16 cellular contexts compared by ENCODE assay signal in genomic region chr19:23528376-23528775, GRCh38.
DNase-seq lines count a peak whose midpoint lies in the region; ATAC-seq, FAIRE-seq and TF ChIP-seq lines count a peak whose summit lies in the region.
"Had no signal": no experiment of that assay in that cellular context is flagged by ENCODE, and none has a peak within 500 bp of the region (broad histone marks: within the 10 kb centered on the region; RNA-seq: fewer than 3 reads in every experiment).

No MANE protein-coding gene starts in this region.

- no peak for TF ChIP-seq RAD21 in GM12878 (IDR thresholded peaks at IDR 0.05; ENCODE audit: insufficient read depth, low read depth, low read length)

- H3K4me1 ChIP-seq in PC-3 (ENCODE audit: insufficient read depth, low read length) (peaks cover 8% of the 10 kb centered on the region; the same call in 1 of the 2 replicates), GM12878 (ENCODE audit: control insufficient read depth, insufficient read depth, low read length) (no peaks in the 10 kb centered on the region), mucosa of descending colon (ENCODE audit: low read depth) (peaks cover 15% of the 10 kb centered on the region), vagina (no peaks in the 10 kb centered on the region), prostate gland (replicated peaks) (no peaks in the 10 kb centered on the region)

- H3K27ac ChIP-seq in PC-3 (ENCODE audit: low read length) = peak overlapping the region; percentile 60
- no peak overlapping the region for H3K27ac ChIP-seq in GM12878 (ENCODE audit: control insufficient read depth, insufficient read depth)
- no peak overlapping the region for H3K27ac ChIP-seq in vagina
- H3K27ac ChIP-seq in prostate gland = no peak overlapping the region

- H3K27me3 ChIP-seq in PC-3 (ENCODE audit: low read length) (no peaks in the 10 kb centered on the region), GM12878 (replicated peaks in 1 of 2; ENCODE audit: control insufficient read depth in 2 of 2, insufficient read depth in 2 of 2, low read length in 1 of 2) (no peaks in the 10 kb centered on the region), vagina (no peaks in the 10 kb centered on the region), prostate gland (replicated peaks; ENCODE audit: insufficient read depth) (no peaks in the 10 kb centered on the region)

- RAD21 ChIA-PET in GM12878 (lab: Charles Lee; ENCODE audit: unreplicated experiment) = no interaction called here

- peaks cover 9% of the 10 kb centered on the region; the same call in 1 of the 2 replicates for H3K36me3 ChIP-seq in PC-3 (ENCODE audit: low read depth, low read length)
- H3K36me3 ChIP-seq in GM12878 (ENCODE audit: control insufficient read depth in 2 of 2, insufficient read depth in 2 of 2, low read length in 1 of 2) = no peaks in the 10 kb centered on the region
- H3K36me3 ChIP-seq in mucosa of descending colon (ENCODE audit: low read depth) = no peaks in the 10 kb centered on the region
- H3K36me3 ChIP-seq in vagina = no peaks in the 10 kb centered on the region
- no peaks in the 10 kb centered on the region for H3K36me3 ChIP-seq in prostate gland

- H3K4me3 ChIP-seq in PC-3 (ENCODE audit: low read length) = no peak overlapping the region
- H3K4me3 ChIP-seq in GM12878 = no peak overlapping the region
- H3K4me3 ChIP-seq in mucosa of descending colon = no peak overlapping the region
- H3K4me3 ChIP-seq in vagina = no peak overlapping the region
- H3K4me3 ChIP-seq in prostate gland = no peak overlapping the region
- H3K4me3 ChIP-seq: GM23338 had no signal

- H3K9ac ChIP-seq in PC-3 (ENCODE audit: low read length) (no peak overlapping the region), GM12878 (ENCODE audit: control insufficient read depth, insufficient read depth, low read length) (no peak overlapping the region)

- no peaks in the 10 kb centered on the region for H3K79me2 ChIP-seq in PC-3 (ENCODE audit: low read length)
- no peaks in the 10 kb centered on the region for H3K79me2 ChIP-seq in GM12878 (ENCODE audit: control insufficient read depth, insufficient read depth, low read length)

- in situ Hi-C loops in GM12878 (cut with MboI) = no loop called here

- peak; percentile 70 for DNase-seq in HT1080 (ENCODE audit: low read depth)
- peak; percentile 86 for DNase-seq in PC-3
- DNase-seq in GM12878 (ENCODE audit: low read depth, low spot score) = no peak
- DNase-seq in mucosa of descending colon = no peak
- DNase-seq in NCI-H345 treated with DMSO at 0.1 percent for 48 hours (lab: John Stamatoyannopoulos, UW; ENCODE audit: unreplicated experiment) = no peak
- DNase-seq in vagina (ENCODE audit: extremely low spot score in 2 of 2) = no peak
- DNase-seq in prostate gland (ENCODE audit: low spot score) = no peak
- DNase-seq: GDM1, NCI-H1105, NCI-H2081, NCI-H510A treated with DMSO at 0.1 percent for 48 hours, NCI-H774, Right ventricle myocardium superior had no signal

- FAIRE-seq in GM12878 (lab: Jason Lieb, UNC) = no peak
- FAIRE-seq: GM19239 had no signal

- CTCF ChIA-PET in PC-3 (lab: Charles Lee) (no interaction called here), GM12878 (lab: Yijun Ruan, JAX) (no interaction called here)

- SMC1A ChIA-PET in GM12878 (lab: Charles Lee; ENCODE audit: uncharacterized antibody, unreplicated experiment) = interaction anchor here (1.0 kb wide), 1 partner anchor 25 kb away, joined by 3 read pairs; no protein-coding TSS in a partner anchor

- BruUV-seq in PC-3 (replicated peaks; lab: Mats Ljungman, UMichigan) (no TSS peak), GM12878 (replicated peaks; lab: Mats Ljungman, UMichigan) (no TSS peak)

- no peaks in the 10 kb centered on the region for H4K20me1 ChIP-seq in PC-3 (ENCODE audit: low read length)
- no peaks in the 10 kb centered on the region for H4K20me1 ChIP-seq in GM12878 (ENCODE audit: control insufficient read depth, insufficient read depth)

- no peak overlapping the region for H3K4me2 ChIP-seq in PC-3 (ENCODE audit: low read length)
- H3K4me2 ChIP-seq in GM12878 (ENCODE audit: control insufficient read depth, insufficient read depth) = no peak overlapping the region
- H3K4me2 ChIP-seq: GM23338 had no signal

- TF ChIP-seq EP300 in GM12878 (IDR thresholded peaks at IDR 0.05; ENCODE audit: borderline replicate concordance in 1 of 2, control insufficient read depth in 1 of 2, low read depth in 2 of 2, low read length in 2 of 2) = no peak

- TF ChIP-seq CTCF in PC-3 (conservative IDR thresholded peaks at IDR 0.05; ENCODE audit: low read depth, low read length) = no peak
- TF ChIP-seq CTCF in GM12878 (IDR thresholded peaks at IDR 0.05 in 2 of 3, conservative IDR thresholded peaks at IDR 0.05 in 1 of 3; ENCODE audit: control insufficient read depth in 2 of 3, extremely low read depth in 1 of 3, insufficient read depth in 1 of 3, low read depth in 3 of 3, low read length in 3 of 3) = no peak
- TF ChIP-seq CTCF in mucosa of descending colon (IDR thresholded peaks at IDR 0.05) = no peak
- no peak for TF ChIP-seq CTCF in vagina (IDR thresholded peaks at IDR 0.05)
- TF ChIP-seq CTCF in prostate gland (IDR thresholded peaks at IDR 0.05) = no peak

- ATAC-seq in PC-3 (peak; percentile 71), GM12878 (peak; percentile 27; the same call in 2 of the 3 replicates), mucosa of descending colon (peak; percentile 66)
- ATAC-seq: GM23338, HCT116 had no signal

- H2AFZ ChIP-seq in PC-3 (ENCODE audit: low read length) = no peak overlapping the region
- H2AFZ ChIP-seq in GM12878 (ENCODE audit: control insufficient read depth, low read depth, low read length) = no peak overlapping the region
- H2AFZ ChIP-seq: GM23338 had no signal

- no peaks in the 10 kb centered on the region for H3F3A ChIP-seq in PC-3 (ENCODE audit: low read length, unreplicated experiment)

- intact Hi-C loops in PC-3 (cut with micrococcal nuclease) = no loop called here
- intact Hi-C loops in GM12878 (cut with micrococcal nuclease; ENCODE audit: unreplicated experiment) = no loop called here
- intact Hi-C loops in mucosa of descending colon (cut with DNase I, micrococcal nuclease) = no loop called here
- intact Hi-C loops in vagina (cut with DNase I) = no loop called here
- intact Hi-C loops in prostate gland (cut with DNase I) = no loop called here

- H3K9me3 ChIP-seq in PC-3 (ENCODE audit: low read length) (peaks cover 12% of the 10 kb centered on the region; the same call in 1 of the 2 replicates), GM12878 (replicated peaks; ENCODE audit: control insufficient read depth, insufficient read depth, low read length) (no peaks in the 10 kb centered on the region; the same call in 2 of the 3 replicates), mucosa of descending colon (peaks cover 37% of the 10 kb centered on the region), vagina (no peaks in the 10 kb centered on the region), prostate gland (no peaks in the 10 kb centered on the region)

- H3K9me2 ChIP-seq in PC-3 (replicated peaks; ENCODE audit: low read length) = no peaks in the 10 kb centered on the region

- POLR2A ChIA-PET in PC-3 (lab: Charles Lee; ENCODE audit: unreplicated experiment) = interaction anchor here (0.6 kb wide), 1 partner anchor 27 kb away, joined by 4 read pairs; no protein-coding TSS in a partner anchor
- POLR2A ChIA-PET in GM12878 (lab: Charles Lee) = interaction anchor here (0.6 kb wide), 1 partner anchor 272 kb away, joined by 6 read pairs; no protein-coding TSS in a partner anchor

- no peak for TF ChIP-seq POLR2A in GM12878 (IDR thresholded peaks at IDR 0.05; ENCODE audit: low read depth, low read length)
- TF ChIP-seq POLR2A in vagina (IDR thresholded peaks at IDR 0.05) = no peak
- no peak for TF ChIP-seq POLR2A in prostate gland (IDR thresholded peaks at IDR 0.05)

TF ChIP-seq in GM12878, 131 proteins besides CTCF, POLR2A, EP300 and RAD21 (continues in another document):
- TF ChIP-seq TCF3 (IDR thresholded peaks at IDR 0.05; ENCODE audit: borderline replicate concordance, insufficient read depth, low read depth, low read length) (no peak), TBL1XR1 (IDR thresholded peaks at IDR 0.05; ENCODE audit: low read depth, low read length) (no peak), HSF1 (IDR thresholded peaks at IDR 0.05; ENCODE audit: low read depth, low read length) (no peak), DPF2 (IDR thresholded peaks at IDR 0.05) (no peak), E2F4 (IDR thresholded peaks at IDR 0.05; ENCODE audit: low read depth, low read length) (no peak), SMAD1 (IDR thresholded peaks at IDR 0.05; ENCODE audit: low read depth, partially characterized antibody) (no peak), IKZF2 (IDR thresholded peaks at IDR 0.05) (no peak), ZNF622 (IDR thresholded peaks at IDR 0.05) (no peak)

Comparison
In these comparisons a context has a peak if more than half of its experiments do, and no peak if none do; other contexts are left out.
1. DNase-seq: peak in HT1080 (single experiment) and PC-3 (single experiment); none in GM12878 (single experiment), mucosa of descending colon (0 of 3), NCI-H345 treated with DMSO at 0.1 percent for 48 hours (single experiment), vagina (0 of 2) and prostate gland (single experiment).
2. Peak in every context shown above with its lines, with median percentiles within 50 percentile points of each other: ATAC-seq.